Comparison of ENCODE assay signal across 9 cellular contexts in genomic region chr15:64912379-64912778, GRCh38. TPM values are rescaled to one million over a fixed set of nuclear protein-coding genes. Genes with fewer than 3 reads are reported as not detected.
DNase-seq lines count a peak whose midpoint lies in the region; ATAC-seq and TF ChIP-seq lines count a peak whose summit lies in the region.
"Had no signal": no experiment of that assay in that cellular context is flagged by ENCODE, and none has a peak within 500 bp of the region (broad histone marks: within the 10 kb centered on the region; RNA-seq: fewer than 3 reads in every experiment).

No MANE protein-coding gene starts in this region.

- intact Hi-C loops in Caco-2 (cut with micrococcal nuclease; ENCODE audit: unreplicated experiment), result no loop called here

- H3K36me3 Mint-ChIP-seq in Caco-2 (ENCODE audit: insufficient read depth, unreplicated experiment) (peaks cover 4% of the 10 kb centered on the region), T-cell (peaks cover 7% of the 10 kb centered on the region)

- H3K9me3 Mint-ChIP-seq in Caco-2 (ENCODE audit: unreplicated experiment), result no peaks in the 10 kb centered on the region
- no peaks in the 10 kb centered on the region for H3K9me3 Mint-ChIP-seq in T-cell

- no peaks in the 10 kb centered on the region for H3K36me3 ChIP-seq in Caco-2 (ENCODE audit: control insufficient read depth, insufficient read depth, low read length)
- H3K36me3 ChIP-seq in parathyroid adenoma (ENCODE audit: control insufficient read depth, insufficient read depth, low read length), result no peaks in the 10 kb centered on the region

- ATAC-seq in T-cell (replicated peaks in 1 of 4), result no peak
- no peak for ATAC-seq in HG02588 (IDR thresholded peaks at IDR 0.05; ENCODE audit: unreplicated experiment)

- DNase-seq in Caco-2 (no peak), T-cell (no peak), fibroblast of the aortic adventitia (ENCODE audit: low read depth) (no peak), NOMO-1 treated with dmso at 0.1 percent for 144 hours (lab: John Stamatoyannopoulos, UW; ENCODE audit: unreplicated experiment) (no peak), NCI-H2029 treated with DMSO at 0.1 percent for 48 hours (lab: John Stamatoyannopoulos, UW) (no peak)
- DNase-seq in stimulated activated CD4-positive, alpha-beta T cell treated with anti-CD3 and anti-CD28 coated beads, Interleukin-15, amount 100 ng/mL, for 24 hours, result no peak
- DNase-seq: kidney glomerular epithelial cell had no signal

- H3K27me3 Mint-ChIP-seq in Caco-2 (ENCODE audit: insufficient read depth, unreplicated experiment) (peaks cover 2% of the 10 kb centered on the region), T-cell (peaks cover 0 to 8% of the 10 kb centered on the region in 2 donors)

- no peaks in the 10 kb centered on the region for H3K9me3 ChIP-seq in Caco-2
- no peaks in the 10 kb centered on the region for H3K9me3 ChIP-seq in parathyroid adenoma (ENCODE audit: control insufficient read depth, low read length)

- CTCF ChIA-PET in Caco-2 (lab: Charles Lee) (interaction anchor here (0.6 kb wide), 1 partner anchor 14 kb away, joined by 3 read pairs; no protein-coding TSS in a partner anchor), T-cell (lab: Charles Lee) (interaction anchor here in 1 of 2 donors (1.2 kb wide), 1 partner anchor 181 kb away, joined by 3 read pairs; no protein-coding TSS in a partner anchor)

- POLR2A ChIA-PET in Caco-2 (lab: Charles Lee), result no interaction called here
- POLR2A ChIA-PET in T-cell (lab: Charles Lee), result interaction anchor here in 1 of 2 donors (0.6 kb wide), 1 partner anchor 130 kb away, joined by 3 read pairs; no protein-coding TSS in a partner anchor

- no peak overlapping the region for H3K4me2 ChIP-seq in parathyroid adenoma (ENCODE audit: low read length)

- no peak overlapping the region for H3K9ac ChIP-seq in parathyroid adenoma

- peak overlapping the region; percentile 72 for H2AFZ ChIP-seq in parathyroid adenoma

- TF ChIP-seq CTCF in Caco-2 (IDR thresholded peaks at IDR 0.05; ENCODE audit: insufficient read depth in 1 of 2, low read depth in 1 of 2, low read length in 1 of 2, severe bottlenecking in 1 of 2, unreplicated experiment in 1 of 2) (no peak), fibroblast of the aortic adventitia (IDR thresholded peaks at IDR 0.05; ENCODE audit: insufficient read depth, low read length) (no peak), parathyroid adenoma (IDR thresholded peaks at IDR 0.05) (no peak)

- H3K4me1 ChIP-seq in Caco-2, result no peaks in the 10 kb centered on the region
- no peaks in the 10 kb centered on the region for H3K4me1 ChIP-seq in parathyroid adenoma

- no peaks in the 10 kb centered on the region for H3K79me2 ChIP-seq in parathyroid adenoma

- H3K27ac Mint-ChIP-seq in Caco-2 (ENCODE audit: unreplicated experiment) (no peak overlapping the region), T-cell (no peak overlapping the region)

- H3K4me3 ChIP-seq in Caco-2 (ENCODE audit: low read depth, low read length), result no peak overlapping the region
- peak overlapping the region; percentile 69 for H3K4me3 ChIP-seq in fibroblast of the aortic adventitia (ENCODE audit: low read depth, low read length)
- H3K4me3 ChIP-seq in parathyroid adenoma (ENCODE audit: low read depth, low read length), result peak overlapping the region; percentile 52

- H3K27ac ChIP-seq in parathyroid adenoma, result peak overlapping the region; percentile 4

- H3K4me3 Mint-ChIP-seq in Caco-2 (ENCODE audit: unreplicated experiment) (peak overlapping the region; percentile 78), T-cell (peak overlapping the region; percentile 34 to 71 (median 50))

- no TSS peak for BruUV-seq in Caco-2 (replicated peaks; lab: Mats Ljungman, UMichigan)

- H3K27me3 ChIP-seq in Caco-2 (replicated peaks; ENCODE audit: control insufficient read depth, insufficient read depth, low read length), result no peaks in the 10 kb centered on the region
- H3K27me3 ChIP-seq in parathyroid adenoma (ENCODE audit: control insufficient read depth, insufficient read depth, low read length), result no peaks in the 10 kb centered on the region

- peaks cover 6% of the 10 kb centered on the region for H3K4me1 Mint-ChIP-seq in Caco-2 (ENCODE audit: low read depth, unreplicated experiment)
- peaks cover 9 to 20% (median 11%) of the 10 kb centered on the region in 3 donors for H3K4me1 Mint-ChIP-seq in T-cell

RNA-seq across cellular contexts. Expression of gene ANKDD1A, which starts 0.7 kb away (rescaled TPM):
- total RNA-seq in Caco-2 (2022), result 1.3 and 1.6 TPM in 2 replicates
- total RNA-seq in T-cell, result 10 to 100 TPM in 2 of 5 donors, 1 to 10 TPM in 3; 1.7 to 13.4 (median 7.9) TPM
- 2.9 and 5.1 TPM in 2 replicates for total RNA-seq in fibroblast of the aortic adventitia (ENCODE audit: low replicate concordance)
